Comparison of ENCODE assay signal across 10 cellular contexts in genomic region chr3:105822171-105823123, GRCh38. TPM values are rescaled to one million over a fixed set of nuclear protein-coding genes. Genes with fewer than 3 reads are reported as not detected.
A peak's percentile ranks its signal among the peaks of the same experiment; 100 is the strongest.
DNase-seq lines count a peak whose midpoint lies in the region; ATAC-seq and TF ChIP-seq lines count a peak whose summit lies in the region.
"Had no signal": no experiment of that assay in that cellular context is flagged by ENCODE, and none has a peak within 500 bp of the region (broad histone marks: within the 10 kb centered on the region; RNA-seq: fewer than 3 reads in every experiment).

No MANE protein-coding gene starts in this region.

- peak overlapping the region; percentile 95 for H3K27ac Mint-ChIP-seq in activated CD4-positive, alpha-beta T cell treated with anti-CD3 and anti-CD28 coated beads, Interleukin-2, amount 10 ng/mL, durations not matched to agents 24 days and 14 days
- peak overlapping the region; percentile 95 for H3K27ac Mint-ChIP-seq in activated T-helper 2 cell treated with anti-CD3 and anti-CD28 coated beads, Interferon-gamma antibody, Interleukin-2, Interleukin-4, amounts not matched to agents 10 μg/mL and 5 μg/mL and 100 μg/mL, durations not matched to agents 14 hours and 24 hours and 36 hours
- no peak overlapping the region for H3K27ac Mint-ChIP-seq in CD14-positive monocyte

- H3K9me3 Mint-ChIP-seq in activated CD4-positive, alpha-beta T cell treated with anti-CD3 and anti-CD28 coated beads, Interleukin-2, amount 10 ng/mL, durations not matched to agents 24 days and 14 days, result peaks cover 4% of the 10 kb centered on the region
- no peaks in the 10 kb centered on the region for H3K9me3 Mint-ChIP-seq in activated T-helper 2 cell treated with anti-CD3 and anti-CD28 coated beads, Interferon-gamma antibody, Interleukin-2, Interleukin-4, amounts not matched to agents 10 μg/mL and 5 μg/mL and 100 μg/mL, durations not matched to agents 14 hours and 24 hours and 36 hours
- H3K9me3 Mint-ChIP-seq in CD14-positive monocyte, result peaks cover 0 to 2% (median 0%) of the 10 kb centered on the region in 7 donors

- no peaks in the 10 kb centered on the region for H3K36me3 ChIP-seq in thyroid gland

- peaks cover 52% of the 10 kb centered on the region for H3K4me1 Mint-ChIP-seq in activated CD4-positive, alpha-beta T cell treated with anti-CD3 and anti-CD28 coated beads, Interleukin-2, amount 10 ng/mL, durations not matched to agents 24 days and 14 days
- H3K4me1 Mint-ChIP-seq in activated T-helper 2 cell treated with anti-CD3 and anti-CD28 coated beads, Interferon-gamma antibody, Interleukin-2, Interleukin-4, amounts not matched to agents 10 μg/mL and 5 μg/mL and 100 μg/mL, durations not matched to agents 14 hours and 24 hours and 36 hours (ENCODE audit: low read depth), result peaks cover 52% of the 10 kb centered on the region
- H3K4me1 Mint-ChIP-seq in CD14-positive monocyte, result peaks cover 4% of the 10 kb centered on the region

- WGBS in thyroid gland, 2 donors, result 77 to 78% methylated on average over 3 of the region's 3 CpGs

- ATAC-seq in left colon (peak; percentile 20), GM21576 (IDR thresholded peaks at IDR 0.05; ENCODE audit: unreplicated experiment) (no peak)

- H3K27me3 Mint-ChIP-seq in activated CD4-positive, alpha-beta T cell treated with anti-CD3 and anti-CD28 coated beads, Interleukin-2, amount 10 ng/mL, durations not matched to agents 24 days and 14 days, result no peaks in the 10 kb centered on the region
- no peaks in the 10 kb centered on the region for H3K27me3 Mint-ChIP-seq in activated T-helper 2 cell treated with anti-CD3 and anti-CD28 coated beads, Interferon-gamma antibody, Interleukin-2, Interleukin-4, amounts not matched to agents 10 μg/mL and 5 μg/mL and 100 μg/mL, durations not matched to agents 14 hours and 24 hours and 36 hours (ENCODE audit: low read depth)
- no peaks in the 10 kb centered on the region for H3K27me3 Mint-ChIP-seq in CD14-positive monocyte (ENCODE audit: low read depth in 3 of 3)

- TF ChIP-seq CTCF in thyroid gland (IDR thresholded peaks at IDR 0.05) (no peak), CD14-positive monocyte (IDR thresholded peaks at IDR 0.05) (no peak), GM10266 (IDR thresholded peaks at IDR 0.05; ENCODE audit: control insufficient read depth, insufficient read depth, low read depth, missing control alignments) (no peak)

- TF ChIP-seq POLR2A in thyroid gland (IDR thresholded peaks at IDR 0.05), result no peak

- no peak overlapping the region for H3K4me3 ChIP-seq in thyroid gland (replicated peaks in 1 of 3)

- no peak for DNase-seq in activated CD4-positive, alpha-beta T cell treated with anti-CD3 and anti-CD28 coated beads, Interleukin-2, amount 10 ng/mL, durations not matched to agents 24 days and 14 days
- no peak for DNase-seq in activated CD4-positive, alpha-beta T cell treated with anti-CD3 and anti-CD28 coated beads, Interleukin-2, amount 50 U/mL, for 48 hours
- no peak for DNase-seq in activated T-helper 2 cell treated with anti-CD3 and anti-CD28 coated beads, Interferon-gamma antibody, Interleukin-2, Interleukin-4, amounts not matched to agents 10 μg/mL and 5 μg/mL and 100 μg/mL, durations not matched to agents 14 hours and 24 hours and 36 hours (ENCODE audit: low spot score)
- DNase-seq in left colon (no peak), thyroid gland (no peak), CD14-positive monocyte (ENCODE audit: low spot score) (no peak), GM10266 (ENCODE audit: extremely low spot score) (no peak)
- DNase-seq: head of caudate nucleus, NCI-H187 had no signal

- H3K9me3 ChIP-seq in thyroid gland, result no peaks in the 10 kb centered on the region

- peaks cover 15% of the 10 kb centered on the region in 2 donors for H3K4me1 ChIP-seq in thyroid gland

- H3K27ac ChIP-seq in thyroid gland, result peak overlapping the region; percentile 24 to 61 (median 44)

- intact Hi-C loops in activated CD4-positive, alpha-beta T cell treated with anti-CD3 and anti-CD28 coated beads, Interleukin-2, amount 10 ng/mL, durations not matched to agents 24 days and 14 days (cut with micrococcal nuclease), result loop anchor here (1.0 kb wide), 2 partner anchors 14 to 16 kb away; no protein-coding TSS in a partner anchor
- intact Hi-C loops in activated T-helper 2 cell treated with anti-CD3 and anti-CD28 coated beads, Interferon-gamma antibody, Interleukin-2, Interleukin-4, amounts not matched to agents 10 μg/mL and 5 μg/mL and 100 μg/mL, durations not matched to agents 14 hours and 24 hours and 36 hours (cut with micrococcal nuclease), result loop anchor here (1.0 kb wide), 2 partner anchors 16 to 70 kb away; no protein-coding TSS in a partner anchor
- intact Hi-C loops in left colon (cut with DNase I, micrococcal nuclease) (no loop called here), thyroid gland (cut with DNase I) (no loop called here), CD14-positive monocyte (cut with micrococcal nuclease) (no loop called here)

- H3K27me3 ChIP-seq in thyroid gland, result no peaks in the 10 kb centered on the region

- peaks cover 71% of the 10 kb centered on the region for H3K36me3 Mint-ChIP-seq in activated CD4-positive, alpha-beta T cell treated with anti-CD3 and anti-CD28 coated beads, Interleukin-2, amount 10 ng/mL, durations not matched to agents 24 days and 14 days (ENCODE audit: low read depth)
- peaks cover 76% of the 10 kb centered on the region for H3K36me3 Mint-ChIP-seq in activated T-helper 2 cell treated with anti-CD3 and anti-CD28 coated beads, Interferon-gamma antibody, Interleukin-2, Interleukin-4, amounts not matched to agents 10 μg/mL and 5 μg/mL and 100 μg/mL, durations not matched to agents 14 hours and 24 hours and 36 hours (ENCODE audit: low read depth)
- H3K36me3 Mint-ChIP-seq in CD14-positive monocyte, result peaks cover 5 to 14% of the 10 kb centered on the region in 2 donors

- H3K4me3 Mint-ChIP-seq in activated CD4-positive, alpha-beta T cell treated with anti-CD3 and anti-CD28 coated beads, Interleukin-2, amount 10 ng/mL, durations not matched to agents 24 days and 14 days, result peak overlapping the region; percentile 16
- H3K4me3 Mint-ChIP-seq in activated T-helper 2 cell treated with anti-CD3 and anti-CD28 coated beads, Interferon-gamma antibody, Interleukin-2, Interleukin-4, amounts not matched to agents 10 μg/mL and 5 μg/mL and 100 μg/mL, durations not matched to agents 14 hours and 24 hours and 36 hours (ENCODE audit: low read depth), result no peak overlapping the region
- no peak overlapping the region for H3K4me3 Mint-ChIP-seq in CD14-positive monocyte

RNA-seq across cellular contexts. Expression of gene CBLB, which starts 46.4 kb away (rescaled TPM):
- 177 and 183 TPM in 2 replicates for total RNA-seq in activated CD4-positive, alpha-beta T cell treated with anti-CD3 and anti-CD28 coated beads, Interleukin-2, amount 10 ng/mL, durations not matched to agents 24 days and 14 days
- total RNA-seq in activated T-helper 2 cell treated with anti-CD3 and anti-CD28 coated beads, Interferon-gamma antibody, Interleukin-2, Interleukin-4, amounts not matched to agents 10 μg/mL and 5 μg/mL and 100 μg/mL, durations not matched to agents 14 hours and 24 hours and 36 hours, result 146 and 152 TPM in 2 replicates
- total RNA-seq in left colon (10 to 100 TPM; 36.7 to 50.2 TPM), thyroid gland (100 to 1,000 TPM in 1 of 4 donors, 10 to 100 TPM in 3; 61.8 to 119 (median 83.4) TPM)
- 1 to 10 TPM; 1.6 to 3.6 TPM for polyA plus RNA-seq in CD14-positive monocyte

Comparison
In these comparisons a context has a peak if more than half of its experiments do, and no peak if none do; other contexts are left out.
1. H3K27ac Mint-ChIP-seq: peak in activated CD4-positive, alpha-beta T cell treated with anti-CD3 and anti-CD28 coated beads, Interleukin-2, amount 10 ng/mL, durations not matched to agents 24 days and 14 days (single experiment) and activated T-helper 2 cell treated with anti-CD3 and anti-CD28 coated beads, Interferon-gamma antibody, Interleukin-2, Interleukin-4, amounts not matched to agents 10 μg/mL and 5 μg/mL and 100 μg/mL, durations not matched to agents 14 hours and 24 hours and 36 hours (single experiment); none in CD14-positive monocyte (0 of 7).
2. intact Hi-C loops: an anchor here in activated CD4-positive, alpha-beta T cell treated with anti-CD3 and anti-CD28 coated beads, Interleukin-2, amount 10 ng/mL, durations not matched to agents 24 days and 14 days (1.0 kb wide) and activated T-helper 2 cell treated with anti-CD3 and anti-CD28 coated beads, Interferon-gamma antibody, Interleukin-2, Interleukin-4, amounts not matched to agents 10 μg/mL and 5 μg/mL and 100 μg/mL, durations not matched to agents 14 hours and 24 hours and 36 hours (1.0 kb wide); none called in left colon, thyroid gland and CD14-positive monocyte.